In genomic region chr16:54374136-54374535, GRCh38 we compare ENCODE assay signal across 11 cellular contexts.
DNase-seq lines count a peak whose midpoint lies in the region; ATAC-seq and TF ChIP-seq lines count a peak whose summit lies in the region.
"Had no signal": no experiment of that assay in that cellular context is flagged by ENCODE, and none has a peak within 500 bp of the region (broad histone marks: within the 10 kb centered on the region; RNA-seq: fewer than 3 reads in every experiment).

No MANE protein-coding gene starts in this region.

- DNase-seq in M059J (ENCODE audit: low read depth) (peak; percentile 73), choroid plexus epithelial cell (ENCODE audit: low read depth) (peak; percentile 20), neural crest cell (ENCODE audit: low read depth, low spot score) (no peak), OCI-LY7 (ENCODE audit: low spot score) (no peak), foreskin melanocyte (no peak)
- DNase-seq in stimulated activated CD4-positive, alpha-beta T cell treated with anti-CD3 and anti-CD28 coated beads, Interleukin-4, amount 100 ng/mL, for 1 hour, result no peak
- DNase-seq: body of pancreas, erythroblast, NCI-H2081 had no signal

- BruUV-seq in OCI-LY7 (replicated peaks; lab: Mats Ljungman, UMichigan), result no TSS peak

- no peak overlapping the region for H2AFZ ChIP-seq in OCI-LY7 (ENCODE audit: low read length)

- intact Hi-C loops in OCI-LY7 (cut with micrococcal nuclease; ENCODE audit: unreplicated experiment), result no loop called here

- peaks cover 40% of the 10 kb centered on the region for H3K4me1 Mint-ChIP-seq in neural crest cell

- H3K4me2 ChIP-seq in BLaER1 (peak overlapping the region; percentile 97), OCI-LY7 (ENCODE audit: low read length) (no peak overlapping the region)

- H3K36me3 Mint-ChIP-seq in neural crest cell (ENCODE audit: low read depth), result no peaks in the 10 kb centered on the region

- peaks cover 58% of the 10 kb centered on the region for H3K27me3 Mint-ChIP-seq in neural crest cell (ENCODE audit: low read depth)

- no peaks in the 10 kb centered on the region for H3K9me3 Mint-ChIP-seq in neural crest cell

- CTCF ChIA-PET in OCI-LY7 (lab: Charles Lee; ENCODE audit: unreplicated experiment), result no interaction called here

- peak overlapping the region; percentile 52; the same call in 1 of the 2 replicates for H3K27ac ChIP-seq in BLaER1
- H3K27ac ChIP-seq in OCI-LY7 (ENCODE audit: low read depth, low read length, poor library complexity, severe bottlenecking), result no peak overlapping the region
- H3K27ac ChIP-seq: body of pancreas had no signal

- H3K9me2 ChIP-seq in OCI-LY7 (ENCODE audit: insufficient read depth, low read length), result no peaks in the 10 kb centered on the region

- no peaks in the 10 kb centered on the region for H3K79me2 ChIP-seq in OCI-LY7 (ENCODE audit: insufficient read depth, low read depth, low read length)

- H4K20me1 ChIP-seq in BLaER1 (0 out of 2 replicates have a peak, but pooled peaks cover 7% of the 10 kb centered on the region), OCI-LY7 (ENCODE audit: insufficient read depth, low read length) (no peaks in the 10 kb centered on the region)

- H3K4me1 ChIP-seq in BLaER1, result peaks cover 65% of the 10 kb centered on the region
- no peaks in the 10 kb centered on the region for H3K4me1 ChIP-seq in OCI-LY7 (ENCODE audit: insufficient read depth, low read length, poor library complexity, severe bottlenecking)
- H3K4me1 ChIP-seq: body of pancreas had no signal

- H3K27me3 ChIP-seq in BLaER1, result peaks cover 12% of the 10 kb centered on the region
- H3K27me3 ChIP-seq: body of pancreas had no signal

- no peak overlapping the region for H3K27ac Mint-ChIP-seq in neural crest cell (ENCODE audit: unreplicated experiment)

- H3K9me3 ChIP-seq in BLaER1, result peaks cover 31% of the 10 kb centered on the region
- H3K9me3 ChIP-seq in OCI-LY7 (ENCODE audit: low read length), result no peaks in the 10 kb centered on the region
- H3K9me3 ChIP-seq: body of pancreas had no signal

- H3K4me3 Mint-ChIP-seq in neural crest cell, result peak overlapping the region; percentile 56

- no peak for ATAC-seq in GM21360 (IDR thresholded peaks at IDR 0.05; ENCODE audit: unreplicated experiment)
- ATAC-seq: body of pancreas had no signal

- no peak overlapping the region for H3K9ac ChIP-seq in BLaER1

- POLR2A ChIA-PET in OCI-LY7 (lab: Charles Lee), result no interaction called here

- H3K4me3 ChIP-seq in BLaER1 (peak overlapping the region; percentile 53), choroid plexus epithelial cell (ENCODE audit: low read depth, low read length) (peak overlapping the region; percentile 38), OCI-LY7 (ENCODE audit: low read depth, low read length, poor library complexity, severe bottlenecking) (no peak overlapping the region)
- H3K4me3 ChIP-seq: body of pancreas had no signal

- TF ChIP-seq CTCF in choroid plexus epithelial cell (conservative IDR thresholded peaks at IDR 0.05; ENCODE audit: low read depth, low read length), result no peak
- no peak for TF ChIP-seq CTCF in neural crest cell (conservative IDR thresholded peaks at IDR 0.05)
- no peak for TF ChIP-seq CTCF in OCI-LY7 (conservative IDR thresholded peaks at IDR 0.05; ENCODE audit: low read length)

- no peaks in the 10 kb centered on the region for H3K36me3 ChIP-seq in BLaER1
- H3K36me3 ChIP-seq in OCI-LY7 (ENCODE audit: insufficient read depth, low read length), result no peaks in the 10 kb centered on the region

Comparison
In these comparisons a context has a peak if more than half of its experiments do, and no peak if none do; other contexts are left out.
1. DNase-seq: peak in M059J (single experiment) and choroid plexus epithelial cell (single experiment); none in neural crest cell (single experiment), stimulated activated CD4-positive, alpha-beta T cell treated with anti-CD3 and anti-CD28 coated beads, Interleukin-4, amount 100 ng/mL, for 1 hour (single experiment), OCI-LY7 (single experiment) and foreskin melanocyte (single experiment).